23 cellular contexts compared by ENCODE assay signal in genomic region chr6:168507730-168508129, GRCh38.
"Had no signal": no experiment of that assay in that cellular context is flagged by ENCODE, and none has a peak within 500 bp of the region (broad histone marks: within the 10 kb centered on the region; RNA-seq: fewer than 3 reads in every experiment).

No MANE protein-coding gene starts in this region.

- H3K27ac ChIP-seq: coronary artery, esophagus muscularis mucosa, foreskin keratinocyte, gastroesophageal sphincter, lower lobe of right lung, neutrophil, parathyroid adenoma, right lobe of liver, thoracic aorta, transverse colon, upper lobe of right lung, uterus had no signal

- ATAC-seq: foreskin keratinocyte; gastroesophageal sphincter; left ventricle myocardium superior; natural killer cell; right lobe of liver; stimulated activated naive B cell treated with anti-CD40 and anti-IgM and Interleukin-4, amounts not matched to agents 10 μg/mL and 1 μg/mL and 100 μg/mL, for 72 hours; upper lobe of right lung had no signal

- H3K9ac ChIP-seq: parathyroid adenoma had no signal

- DNase-seq: dermis blood vessel endothelial cell; effector memory CD4-positive, alpha-beta T cell; foreskin keratinocyte; glutamatergic neuron; hypothalamus; immature natural killer cell; left ventricle myocardium superior; lower lobe of right lung; natural killer cell; right lobe of liver; small intestine; stimulated activated CD4-positive, alpha-beta T cell treated with anti-CD3 and anti-CD28 coated beads, Interleukin-15, amount 100 ng/mL, for 24 hours; stimulated activated CD4-positive, alpha-beta T cell treated with anti-CD3 and anti-CD28 coated beads, Interleukin-2, amount 100 ng/mL, for 48 hours; stimulated activated naive B cell treated with anti-CD40 and anti-IgM and Interleukin-4, amounts not matched to agents 10 μg/mL and 1 μg/mL and 100 μg/mL, for 72 hours; transverse colon; upper lobe of right lung; uterus had no signal

- H3K36me3 ChIP-seq: lower lobe of right lung, neutrophil, right lobe of liver, transverse colon, upper lobe of right lung, uterus had no signal

- H3K4me1 ChIP-seq: esophagus muscularis mucosa, foreskin keratinocyte, gastroesophageal sphincter, lower lobe of right lung, parathyroid adenoma, right lobe of liver, transverse colon, upper lobe of right lung, uterus had no signal

- H3K79me2 ChIP-seq: parathyroid adenoma had no signal

- H3K4me3 ChIP-seq: coronary artery, esophagus muscularis mucosa, gastroesophageal sphincter, lower lobe of right lung, right lobe of liver, thoracic aorta, transverse colon, upper lobe of right lung, uterus had no signal

- H3K27me3 ChIP-seq: esophagus muscularis mucosa, foreskin keratinocyte, gastroesophageal sphincter, neutrophil, right lobe of liver, transverse colon, upper lobe of right lung, uterus had no signal
